11 cellular contexts compared by ENCODE assay signal in genomic region chr12:78888583-78888982, GRCh38. TPM values are rescaled to one million over a fixed set of nuclear protein-coding genes. Genes with fewer than 3 reads are reported as not detected.
DNase-seq lines count a peak whose midpoint lies in the region; ATAC-seq, FAIRE-seq and TF ChIP-seq lines count a peak whose summit lies in the region.
"Had no signal": no experiment of that assay in that cellular context is flagged by ENCODE, and none has a peak within 500 bp of the region (broad histone marks: within the 10 kb centered on the region; RNA-seq: fewer than 3 reads in every experiment).

No MANE protein-coding gene starts in this region.

- no peaks in the 10 kb centered on the region for H3K36me3 Mint-ChIP-seq in activated T-cell treated with anti-CD3 and anti-CD28 coated beads, Interleukin-2, amount 50 U/mL, for 4 hours (ENCODE audit: insufficient read depth)
- no peaks in the 10 kb centered on the region for H3K36me3 Mint-ChIP-seq in T-helper 17 cell (ENCODE audit: low read depth)

- no peak overlapping the region for H3K9ac ChIP-seq in mesenchymal stem cell (ENCODE audit: low read length)

- no peak overlapping the region for H2BK12ac ChIP-seq in mesenchymal stem cell (ENCODE audit: low read length in 2 of 2)

- no peaks in the 10 kb centered on the region for H3K9me2 ChIP-seq in OCI-LY7 (ENCODE audit: insufficient read depth, low read length)

- no peak for TF ChIP-seq RAD21 in A549 (conservative IDR thresholded peaks at IDR 0.05 in 1 of 2, IDR thresholded peaks at IDR 0.05 in 1 of 2)

- H3K23ac ChIP-seq in mesenchymal stem cell (ENCODE audit: low read length in 2 of 2) = no peak overlapping the region

- no peak for TF ChIP-seq POLR2A in A549 (IDR thresholded peaks at IDR 0.05; ENCODE audit: low read length)

- no peaks in the 10 kb centered on the region for H3K9me3 ChIP-seq in A549
- H3K9me3 ChIP-seq in OCI-LY7 (ENCODE audit: low read length) = no peaks in the 10 kb centered on the region
- H3K9me3 ChIP-seq in mesenchymal stem cell (ENCODE audit: control insufficient read depth, low read length) = no peaks in the 10 kb centered on the region
- no peaks in the 10 kb centered on the region for H3K9me3 ChIP-seq in T-helper 17 cell (ENCODE audit: control insufficient read depth, low read length, poor library complexity, severe bottlenecking)
- H3K9me3 ChIP-seq: right lobe of liver, suprapubic skin had no signal

- H2AFZ ChIP-seq in OCI-LY7 (ENCODE audit: low read length) = no peak overlapping the region
- no peak overlapping the region for H2AFZ ChIP-seq in mesenchymal stem cell (ENCODE audit: low read depth, low read length)

- DNase-seq in A549 (ENCODE audit: low read depth in 1 of 2, low spot score in 1 of 2) (peak in 1 of 2 experiments; percentile 59), OCI-LY7 (ENCODE audit: low spot score) (peak; percentile 23), mesenchymal stem cell (no peak), T-helper 17 cell (no peak), GM19238 (ENCODE audit: insufficient read length, low spot score) (no peak)
- no peak for DNase-seq in activated T-cell treated with anti-CD3 and anti-CD28 coated beads, Interleukin-2, amount 50 U/mL, for 4 hours
- DNase-seq: NCI-H510A treated with DMSO at 0.1 percent for 48 hours, right lobe of liver had no signal

- TF ChIP-seq CTCF in A549 (IDR thresholded peaks at IDR 0.05) (no peak), OCI-LY7 (conservative IDR thresholded peaks at IDR 0.05; ENCODE audit: low read length) (no peak)

- ATAC-seq in A549 (peak in 1 of 2 experiments; percentile 43; a peak in 1 of 6 replicates), GM19395 (IDR thresholded peaks at IDR 0.05; ENCODE audit: unreplicated experiment) (peak; percentile 97), HG03025 (IDR thresholded peaks at IDR 0.05; ENCODE audit: low FRiP score, unreplicated experiment) (peak; percentile 68), T-helper 17 cell (no peak)
- ATAC-seq in activated T-cell treated with anti-CD3 and anti-CD28 coated beads, Interleukin-2, amount 50 U/mL, for 4 hours = no peak
- ATAC-seq: right lobe of liver had no signal

- CTCF ChIA-PET in A549 (lab: Yijun Ruan, JAX) = no interaction called here
- CTCF ChIA-PET in OCI-LY7 (lab: Charles Lee; ENCODE audit: unreplicated experiment) = no interaction called here

- intact Hi-C loops in OCI-LY7 (cut with micrococcal nuclease; ENCODE audit: unreplicated experiment) = no loop called here

- no peaks in the 10 kb centered on the region for H3K27me3 Mint-ChIP-seq in activated T-cell treated with anti-CD3 and anti-CD28 coated beads, Interleukin-2, amount 50 U/mL, for 4 hours (ENCODE audit: low read depth)
- H3K27me3 Mint-ChIP-seq in T-helper 17 cell = no peaks in the 10 kb centered on the region

- H3K4me1 ChIP-seq in A549 (peaks cover 35% of the 10 kb centered on the region), OCI-LY7 (ENCODE audit: insufficient read depth, low read length, poor library complexity, severe bottlenecking) (peaks cover 11% of the 10 kb centered on the region), mesenchymal stem cell (ENCODE audit: control insufficient read depth, insufficient read depth, low read depth, low read length) (no peaks in the 10 kb centered on the region)
- H3K4me1 ChIP-seq: right lobe of liver, suprapubic skin had no signal

- H3K79me1 ChIP-seq in mesenchymal stem cell (replicated peaks; ENCODE audit: low read length, poor library complexity, severe bottlenecking) = no peaks in the 10 kb centered on the region

- no peaks in the 10 kb centered on the region for H3K36me3 ChIP-seq in OCI-LY7 (ENCODE audit: insufficient read depth, low read length)
- H3K36me3 ChIP-seq in mesenchymal stem cell (ENCODE audit: control insufficient read depth in 1 of 2, insufficient read depth in 2 of 2, low read depth in 1 of 2, low read length in 2 of 2) = no peaks in the 10 kb centered on the region
- H3K36me3 ChIP-seq: right lobe of liver, suprapubic skin had no signal

- no peak overlapping the region for H3K4me3 ChIP-seq in A549
- H3K4me3 ChIP-seq in OCI-LY7 (ENCODE audit: low read depth, low read length, poor library complexity, severe bottlenecking) = peak overlapping the region; percentile 10
- H3K4me3 ChIP-seq in mesenchymal stem cell (ENCODE audit: insufficient read depth in 1 of 2, low read depth in 1 of 2, low read length in 2 of 2) = no peak overlapping the region
- H3K4me3 ChIP-seq: right lobe of liver, suprapubic skin had no signal

- H3K4me1 Mint-ChIP-seq in activated T-cell treated with anti-CD3 and anti-CD28 coated beads, Interleukin-2, amount 50 U/mL, for 4 hours (ENCODE audit: low read depth) = no peaks in the 10 kb centered on the region
- no peaks in the 10 kb centered on the region for H3K4me1 Mint-ChIP-seq in T-helper 17 cell

- no peak overlapping the region for H2BK5ac ChIP-seq in mesenchymal stem cell (ENCODE audit: low read depth, low read length, poor library complexity, severe bottlenecking)

- 53% methylated on average over 3 of the region's 3 CpGs for WGBS in A549 (ENCODE audit: missing lambda C conversion rate)
- WGBS in mesenchymal stem cell = 20% methylated on average over 1 of the region's 3 CpGs

- peaks cover 9% of the 10 kb centered on the region for H3K9me3 Mint-ChIP-seq in activated T-cell treated with anti-CD3 and anti-CD28 coated beads, Interleukin-2, amount 50 U/mL, for 4 hours

- H4K91ac ChIP-seq in mesenchymal stem cell (ENCODE audit: low read length) = no peak overlapping the region

- FAIRE-seq in A549 (lab: Jason Lieb, UNC) = peak; percentile 65

- no peaks in the 10 kb centered on the region for H3K79me2 ChIP-seq in OCI-LY7 (ENCODE audit: insufficient read depth, low read depth, low read length)

- no peak for TF ChIP-seq EP300 in A549 (IDR thresholded peaks at IDR 0.05)

- no peaks in the 10 kb centered on the region for H3K27me3 ChIP-seq in mesenchymal stem cell (ENCODE audit: control insufficient read depth in 1 of 2, insufficient read depth in 1 of 2, low read length in 2 of 2)
- H3K27me3 ChIP-seq: right lobe of liver, suprapubic skin had no signal

- no peak overlapping the region for H2BK15ac ChIP-seq in mesenchymal stem cell (ENCODE audit: low read depth, poor library complexity, severe bottlenecking)

- POLR2A ChIA-PET in A549 (lab: Yijun Ruan, JAX) (interaction anchor here (1.0 kb wide), 1 partner anchor 24 kb away, joined by 3 read pairs; the partner anchor contains the start of gene SYT1), OCI-LY7 (lab: Charles Lee) (interaction anchor here (0.6 kb wide), 1 partner anchor 31 kb away, joined by 6 read pairs; no protein-coding TSS in a partner anchor)

- no peak overlapping the region for H3K4me3 Mint-ChIP-seq in activated T-cell treated with anti-CD3 and anti-CD28 coated beads, Interleukin-2, amount 50 U/mL, for 4 hours
- H3K4me3 Mint-ChIP-seq in T-helper 17 cell = no peak overlapping the region

- no peak overlapping the region for H3K4ac ChIP-seq in mesenchymal stem cell (ENCODE audit: low read depth in 1 of 2, low read length in 2 of 2)

- H2AK5ac ChIP-seq in mesenchymal stem cell (ENCODE audit: low read length, severe bottlenecking) = no peak overlapping the region

- H3K4me2 ChIP-seq in A549 = peak overlapping the region; percentile 38
- peak overlapping the region; percentile 53 for H3K4me2 ChIP-seq in OCI-LY7 (ENCODE audit: low read length)
- no peak overlapping the region for H3K4me2 ChIP-seq in mesenchymal stem cell (ENCODE audit: low read length, poor library complexity, severe bottlenecking)

- H3K27ac Mint-ChIP-seq in T-helper 17 cell = no peak overlapping the region

- H3K27ac ChIP-seq in A549 (peak overlapping the region; percentile 52 to 83; a peak in 3 of 6 replicates), OCI-LY7 (ENCODE audit: low read depth, low read length, poor library complexity, severe bottlenecking) (no peak overlapping the region), mesenchymal stem cell (ENCODE audit: low read length, poor library complexity, severe bottlenecking) (no peak overlapping the region)
- H3K27ac ChIP-seq: right lobe of liver, suprapubic skin had no signal

- no peak overlapping the region for H3K14ac ChIP-seq in mesenchymal stem cell (ENCODE audit: low read length in 2 of 2)

- no peak overlapping the region for H3K18ac ChIP-seq in mesenchymal stem cell (ENCODE audit: low read depth in 1 of 2, low read length in 2 of 2)

- H4K20me1 ChIP-seq in OCI-LY7 (ENCODE audit: insufficient read depth, low read length) = no peaks in the 10 kb centered on the region

- BruUV-seq in OCI-LY7 (replicated peaks; lab: Mats Ljungman, UMichigan) = no TSS peak

- H4K8ac ChIP-seq in mesenchymal stem cell (ENCODE audit: low read length) = no peak overlapping the region

- H2BK120ac ChIP-seq in mesenchymal stem cell (ENCODE audit: low read depth, low read length) = no peak overlapping the region

TF ChIP-seq in A549, 52 proteins besides CTCF, POLR2A, EP300 and RAD21:
- TF ChIP-seq, protein P1, sequence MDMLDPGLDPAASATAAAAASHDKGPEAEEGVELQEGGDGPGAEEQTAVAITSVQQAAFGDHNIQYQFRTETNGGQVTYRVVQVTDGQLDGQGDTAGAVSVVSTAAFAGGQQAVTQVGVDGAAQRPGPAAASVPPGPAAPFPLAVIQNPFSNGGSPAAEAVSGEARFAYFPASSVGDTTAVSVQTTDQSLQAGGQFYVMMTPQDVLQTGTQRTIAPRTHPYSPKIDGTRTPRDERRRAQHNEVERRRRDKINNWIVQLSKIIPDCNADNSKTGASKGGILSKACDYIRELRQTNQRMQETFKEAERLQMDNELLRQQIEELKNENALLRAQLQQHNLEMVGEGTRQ (IDR thresholded peaks at IDR 0.05) = no peak
- TF ChIP-seq RCOR1 (IDR thresholded peaks at IDR 0.05; ENCODE audit: low read depth, low read length) (no peak), ZFP36 (IDR thresholded peaks at IDR 0.05; ENCODE audit: borderline replicate concordance, partially characterized antibody) (no peak), CBX2 (IDR thresholded peaks at IDR 0.05; ENCODE audit: borderline replicate concordance, low read depth) (no peak), BHLHE40 (IDR thresholded peaks at IDR 0.05; ENCODE audit: low read depth, low read length) (no peak), RARB (CRISPR knock-in tag; IDR thresholded peaks at IDR 0.05) (no peak), HOXB5 (CRISPR knock-in tag; IDR thresholded peaks at IDR 0.05) (no peak), MYC (IDR thresholded peaks at IDR 0.05; ENCODE audit: borderline replicate concordance, low read length) (no peak), KDM5A (IDR thresholded peaks at IDR 0.05) (no peak)

RNA-seq across cellular contexts. Expression of gene SYT1, which starts 24.0 kb away (rescaled TPM):
- polyA plus RNA-seq in A549 (2011; rRNA removed) (39.6 and 41.6 TPM in 2 replicates), A549 (2017; fragmentation: RNase III; extraction: RNeasy Plus Mini Kit Qiagen cat#74134 plus additional on column Dnase treatment) (9.5 to 14.3 TPM (median 11.7 TPM) in 3 replicates)
- 4.8 and 5.3 TPM in 2 replicates for polyA plus RNA-seq in A549 (2012; cell fraction: cytosol; rRNA removed)
- 3.2 and 3.8 TPM in 2 replicates for polyA plus RNA-seq in A549 (2012; cell fraction: nucleus; rRNA removed)
- 22.5 and 22.9 TPM in 2 replicates for polyA minus RNA-seq in A549 (2011; rRNA and poly(A)+ RNA removed)
- not detected in 2 replicates for total RNA-seq in OCI-LY7 (2014; rRNA removed; shearing (Covaris generic))
- total RNA-seq in OCI-LY7 (2022) (not detected in 2 replicates), T-helper 17 cell (not detected)
- 6.2 TPM for polyA plus RNA-seq in mesenchymal stem cell (2013, experiment 1 of 2)
- polyA plus RNA-seq in mesenchymal stem cell (2013, experiment 2 of 2) = 5.9 TPM
- under 1 TPM in 1 of 3 donors, not detected in 2; 0.16 TPM for total RNA-seq in activated T-cell treated with anti-CD3 and anti-CD28 coated beads, Interleukin-2, amount 50 U/mL, for 4 hours

Comparison
In these comparisons a context has a peak if more than half of its experiments do, and no peak if none do; other contexts are left out.
1. ATAC-seq: peak in GM19395 (single experiment) and HG03025 (single experiment); none in activated T-cell treated with anti-CD3 and anti-CD28 coated beads, Interleukin-2, amount 50 U/mL, for 4 hours (0 of 2) and T-helper 17 cell (single experiment).
2. H3K27ac ChIP-seq: peak in A549 (2 of 2); none in OCI-LY7 (single experiment) and mesenchymal stem cell (single experiment).